9 cellular contexts compared by ENCODE assay signal in the genomic region with DNA sequence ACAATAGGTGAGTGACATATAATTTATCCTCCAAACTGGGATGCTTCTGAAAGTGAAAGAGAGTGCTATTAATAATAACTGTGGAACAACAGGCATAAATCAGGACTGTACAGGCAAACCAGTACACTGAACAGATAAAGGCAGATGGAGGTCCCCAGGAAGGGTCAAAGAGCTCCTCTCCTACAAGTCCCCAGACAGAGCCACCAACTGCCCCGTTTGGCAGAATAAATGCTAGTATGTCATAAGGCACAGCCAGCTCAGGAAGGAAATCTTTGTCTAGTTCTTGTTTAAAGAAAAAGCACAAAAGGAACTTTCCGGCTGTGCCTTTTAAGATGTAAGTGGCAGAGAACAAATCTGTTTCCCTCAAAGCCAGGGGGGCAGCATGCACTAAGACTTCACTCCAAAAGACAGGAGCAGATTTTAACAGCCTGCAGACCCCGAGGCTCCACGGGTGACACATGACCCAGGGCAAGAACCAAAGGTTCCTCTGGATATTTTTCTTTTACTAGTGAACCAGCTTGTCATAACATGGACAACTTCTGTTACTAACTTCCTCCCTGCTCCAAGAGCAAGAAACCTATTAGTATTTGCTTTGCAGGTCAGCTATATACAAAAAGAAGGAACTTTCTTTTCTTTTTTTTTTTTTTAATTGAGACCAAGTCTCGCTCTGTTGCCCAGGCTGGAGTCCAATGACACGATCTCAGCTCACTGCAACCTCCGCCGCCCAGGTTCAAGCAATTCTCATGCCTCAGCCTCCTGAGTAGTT. TPM values are rescaled to one million over a fixed set of nuclear protein-coding genes. Genes with fewer than 3 reads are reported as not detected.
A peak's percentile ranks its signal among the peaks of the same experiment; 100 is the strongest.
DNase-seq lines count a peak whose midpoint lies in the region; ATAC-seq, FAIRE-seq and TF ChIP-seq lines count a peak whose summit lies in the region.
"Had no signal": no experiment of that assay in that cellular context is flagged by ENCODE, and none has a peak within 500 bp of the region (broad histone marks: within the 10 kb centered on the region; RNA-seq: fewer than 3 reads in every experiment).

No MANE protein-coding gene starts in this region.

- H4K20me1 ChIP-seq in endothelial cell of umbilical vein (replicated peaks; ENCODE audit: control insufficient read depth, extremely low read depth, insufficient read depth, low read length), result no peaks in the 10 kb centered on the region

- no TSS peak for BruUV-seq in endothelial cell of umbilical vein (replicated peaks; lab: Mats Ljungman, UMichigan)

- dilution Hi-C loops in endothelial cell of umbilical vein (cut with MboI; ENCODE audit: extremely low pct_ligation_motif_present, low sequenced_read_pairs), result no loop called here

- H3K27ac ChIP-seq in CD8-positive, alpha-beta T cell (ENCODE audit: low read depth, low read length), result peak overlapping the region; percentile 33
- H3K27ac ChIP-seq in RWPE2 (ENCODE audit: poor library complexity, severe bottlenecking) (peak overlapping the region; percentile 100), endothelial cell of umbilical vein (ENCODE audit: insufficient read depth, low read depth, low read length) (peak overlapping the region; percentile 67), psoas muscle (peak overlapping the region; percentile 31)

- no peak overlapping the region for H2AFZ ChIP-seq in endothelial cell of umbilical vein (ENCODE audit: low read depth, low read length)

- H3K36me3 ChIP-seq in CD8-positive, alpha-beta T cell (ENCODE audit: insufficient read depth, low read length), result peaks cover 53% of the 10 kb centered on the region
- H3K36me3 ChIP-seq in RWPE2 (ENCODE audit: low read depth) (peaks cover 95% of the 10 kb centered on the region), endothelial cell of umbilical vein (ENCODE audit: control insufficient read depth in 2 of 2, extremely low read depth in 1 of 2, insufficient read depth in 2 of 2, low read length in 2 of 2) (peaks cover 32 to 59% of the 10 kb centered on the region in 2 experiments), psoas muscle (ENCODE audit: insufficient read depth in 1 of 2, low read depth in 1 of 2) (peaks cover 6 to 94% of the 10 kb centered on the region in 2 donors)

- peaks cover 100% of the 10 kb centered on the region for H3K4me1 ChIP-seq in CD8-positive, alpha-beta T cell (ENCODE audit: insufficient read depth, low read length)
- H3K4me1 ChIP-seq in RWPE2 (ENCODE audit: insufficient read depth, poor library complexity, severe bottlenecking) (peaks cover 83% of the 10 kb centered on the region), endothelial cell of umbilical vein (ENCODE audit: control insufficient read depth, extremely low read depth, insufficient read depth, low read length) (peaks cover 97% of the 10 kb centered on the region), psoas muscle (peaks cover 66% of the 10 kb centered on the region)

- intact Hi-C loops in CD8-positive, alpha-beta T cell (cut with DNase I, micrococcal nuclease), result loop anchor here in 1 of 2 experiments (1.0 kb wide), 1 partner anchor 8 kb away; no protein-coding TSS in a partner anchor
- intact Hi-C loops in endothelial cell of umbilical vein (cut with micrococcal nuclease), result no loop called here
- intact Hi-C loops in psoas muscle (cut with DNase I), result no loop called here

- H3K36me3 Mint-ChIP-seq in CD8-positive, alpha-beta T cell, result peaks cover 88% of the 10 kb centered on the region

- TF ChIP-seq POLR2A in endothelial cell of umbilical vein (IDR thresholded peaks at IDR 0.05; ENCODE audit: low read depth, low read length), result peak; percentile 31

- H3K27ac Mint-ChIP-seq in CD8-positive, alpha-beta T cell, result peak overlapping the region; percentile 99

- H3K4me3 ChIP-seq in CD8-positive, alpha-beta T cell (ENCODE audit: low read depth, low read length), result peak overlapping the region; percentile 13
- H3K4me3 ChIP-seq in RWPE2 (ENCODE audit: severe bottlenecking), result no peak overlapping the region
- no peak overlapping the region for H3K4me3 ChIP-seq in endothelial cell of umbilical vein (replicated peaks in 1 of 3; ENCODE audit: insufficient read depth in 1 of 3, low read depth in 1 of 3, low read length in 3 of 3)
- no peak overlapping the region for H3K4me3 ChIP-seq in psoas muscle

- DNase-seq in CD8-positive, alpha-beta T cell, result no peak
- DNase-seq in RWPE2 (ENCODE audit: low spot score), result no peak
- no peak for DNase-seq in endothelial cell of umbilical vein (ENCODE audit: low read depth, low spot score)
- no peak for DNase-seq in psoas muscle
- no peak for DNase-seq in kidney glomerular epithelial cell (lab: John Stamatoyannopoulos, UW)
- DNase-seq in urothelium cell line (ENCODE audit: low spot score), result no peak
- DNase-seq: HCEC 1CT had no signal

- peaks cover 97% of the 10 kb centered on the region for H3K79me2 ChIP-seq in endothelial cell of umbilical vein (ENCODE audit: control insufficient read depth, insufficient read depth, low read length)

- TF ChIP-seq CTCF in CD8-positive, alpha-beta T cell (IDR thresholded peaks at IDR 0.05), result no peak
- TF ChIP-seq CTCF in RWPE2 (IDR thresholded peaks at IDR 0.05; ENCODE audit: poor library complexity, severe bottlenecking) (no peak), endothelial cell of umbilical vein (IDR thresholded peaks at IDR 0.05; ENCODE audit: extremely low read depth in 1 of 2, insufficient read depth in 1 of 2, low read depth in 1 of 2, low read length in 2 of 2) (no peak), psoas muscle (IDR thresholded peaks at IDR 0.05) (no peak)

- 62 to 71% (median 62%) methylated on average over 8 of the region's 8 CpGs for WGBS in psoas muscle, 3 donors

- H3K9me3 Mint-ChIP-seq in CD8-positive, alpha-beta T cell, result no peaks in the 10 kb centered on the region

- peak overlapping the region; percentile 11 for H3K9ac ChIP-seq in endothelial cell of umbilical vein (replicated peaks; ENCODE audit: extremely low read depth, insufficient read depth, low read length)

- no peaks in the 10 kb centered on the region for H3K27me3 Mint-ChIP-seq in CD8-positive, alpha-beta T cell (ENCODE audit: low read depth)

- CTCF ChIA-PET in CD8-positive, alpha-beta T cell (lab: Charles Lee), result interaction anchor here (0.9 to 7.3 kb wide), 9 partner anchors 20 to 149 kb away, joined by 4 to 53 read pairs (median 6); a partner anchor contains a TSS
- CTCF ChIA-PET in endothelial cell of umbilical vein (lab: Charles Lee), result interaction anchor here (0.7 to 1.3 kb wide), 4 partner anchors 28 to 149 kb away, joined by 3 to 5 read pairs (median 4); no protein-coding TSS in a partner anchor

- peak; percentile 75 for FAIRE-seq in endothelial cell of umbilical vein (lab: Jason Lieb, UNC)
- FAIRE-seq in urothelium cell line (lab: Jason Lieb, UNC), result no peak

- H3K27me3 ChIP-seq in CD8-positive, alpha-beta T cell (ENCODE audit: insufficient read depth, low read length), result no peaks in the 10 kb centered on the region
- H3K27me3 ChIP-seq in RWPE2 (ENCODE audit: insufficient read depth, poor library complexity, severe bottlenecking), result no peaks in the 10 kb centered on the region
- H3K27me3 ChIP-seq in endothelial cell of umbilical vein (ENCODE audit: control insufficient read depth in 2 of 2, insufficient read depth in 2 of 2, low read length in 2 of 2), result no peaks in the 10 kb centered on the region
- H3K27me3 ChIP-seq in psoas muscle (ENCODE audit: insufficient read depth in 3 of 3, low read length in 2 of 3), result no peaks in the 10 kb centered on the region

- no peaks in the 10 kb centered on the region for H3K9me1 ChIP-seq in endothelial cell of umbilical vein (replicated peaks; ENCODE audit: control insufficient read depth, extremely low read depth, insufficient read depth, low read length)

- ATAC-seq in CD8-positive, alpha-beta T cell, result no peak
- no peak for ATAC-seq in RWPE2 (ENCODE audit: low read depth)
- no peak for ATAC-seq in psoas muscle
- no peak for ATAC-seq in GM19035 (IDR thresholded peaks at IDR 0.05; ENCODE audit: unreplicated experiment)
- ATAC-seq in GM21528 (IDR thresholded peaks at IDR 0.05; ENCODE audit: low FRiP score, unreplicated experiment), result no peak

- no peaks in the 10 kb centered on the region for H3K9me3 ChIP-seq in CD8-positive, alpha-beta T cell (ENCODE audit: low read length)
- H3K9me3 ChIP-seq in RWPE2 (ENCODE audit: severe bottlenecking) (no peaks in the 10 kb centered on the region), endothelial cell of umbilical vein (replicated peaks; ENCODE audit: control insufficient read depth, insufficient read depth, low read length) (no peaks in the 10 kb centered on the region), psoas muscle (no peaks in the 10 kb centered on the region)

- H3K4me1 Mint-ChIP-seq in CD8-positive, alpha-beta T cell (ENCODE audit: low read depth), result peaks cover 97% of the 10 kb centered on the region

- peak overlapping the region; percentile 19 for H3K4me2 ChIP-seq in endothelial cell of umbilical vein (ENCODE audit: insufficient read depth, low read length)

- POLR2A ChIA-PET in CD8-positive, alpha-beta T cell (lab: Charles Lee), result interaction anchor here (0.6 to 4.9 kb wide), 7 partner anchors 9 to 50 kb away, joined by 3 to 16 read pairs (median 6); a partner anchor contains a TSS
- POLR2A ChIA-PET in endothelial cell of umbilical vein (lab: Charles Lee), result interaction anchor here (0.5 to 1.4 kb wide), 5 partner anchors 9 to 46 kb away, joined by 3 to 11 read pairs (median 4); no protein-coding TSS in a partner anchor

- peak overlapping the region; percentile 55 for H3K4me3 Mint-ChIP-seq in CD8-positive, alpha-beta T cell

TF ChIP-seq in endothelial cell of umbilical vein, 7 proteins besides CTCF, POLR2A, EP300 and RAD21:
- TF ChIP-seq POLR2AphosphoS5 (IDR thresholded peaks at IDR 0.05; ENCODE audit: insufficient read depth, low read depth, low read length), result peak; percentile 49
- TF ChIP-seq MYC (IDR thresholded peaks at IDR 0.05; ENCODE audit: low read depth, low read length), result no peak

RNA-seq across cellular contexts. Expression of a gene that starts 50.2 kb away (rescaled TPM):
- 100 to 1,000 TPM; 703 to 757 TPM for total RNA-seq in CD8-positive, alpha-beta T cell
- total RNA-seq in endothelial cell of umbilical vein, result 1,331 and 1,413 TPM in 2 replicates
- polyA plus RNA-seq in endothelial cell of umbilical vein, result 157 and 188 TPM in 2 replicates
- polyA plus RNA-seq in endothelial cell of umbilical vein (2011; cell fraction: cytosol; rRNA removed), result 377 and 396 TPM in 2 replicates
- 759 and 766 TPM in 2 replicates for polyA plus RNA-seq in endothelial cell of umbilical vein (2011; cell fraction: nucleus; rRNA removed)
- 496 and 585 TPM in 2 replicates for polyA plus RNA-seq in endothelial cell of umbilical vein (2012)
- 1,176 and 1,679 TPM in 2 replicates for polyA minus RNA-seq in endothelial cell of umbilical vein
- polyA minus RNA-seq in endothelial cell of umbilical vein (2011; cell fraction: cytosol; rRNA and poly(A)+ RNA removed), result 42.9 TPM
- polyA minus RNA-seq in endothelial cell of umbilical vein (2011; cell fraction: nucleus; rRNA and poly(A)+ RNA removed), result 498 and 877 TPM in 2 replicates
- 100 to 1,000 TPM in 3 of 4 donors, 10 to 100 TPM in 1; 92.0 to 214 (median 179) TPM for total RNA-seq in psoas muscle
- polyA plus RNA-seq in psoas muscle, result 10 to 100 TPM; 35.6 to 89.3 (median 56.3) TPM

Comparison
In these comparisons a context has a peak if more than half of its experiments do, and no peak if none do; other contexts are left out.
1. H3K27ac ChIP-seq: peak in every context shown above with its lines; median percentile 100 in RWPE2; 67 in endothelial cell of umbilical vein; 33 in CD8-positive, alpha-beta T cell; 31 in psoas muscle.